In genomic region chr11:73184953-73185671, GRCh38 we compare ENCODE assay signal across 8 cellular contexts. TPM values are rescaled to one million over a fixed set of nuclear protein-coding genes. Genes with fewer than 3 reads are reported as not detected.
DNase-seq lines count a peak whose midpoint lies in the region; ATAC-seq and TF ChIP-seq lines count a peak whose summit lies in the region.

No MANE protein-coding gene starts in this region.

- peaks cover 16% of the 10 kb centered on the region for H3K4me1 ChIP-seq in Karpas-422 (ENCODE audit: low read length)
- peaks cover 19% of the 10 kb centered on the region for H3K4me1 ChIP-seq in SJSA1 (replicated peaks)
- H3K4me1 ChIP-seq in trophoblast cell (ENCODE audit: control insufficient read depth in 1 of 2, insufficient read depth in 2 of 2, low read length in 2 of 2) = peaks cover 8 to 10% of the 10 kb centered on the region in 2 experiments
- peaks cover 25% of the 10 kb centered on the region for H3K4me1 ChIP-seq in vagina

- intact Hi-C loops in vagina (cut with DNase I) = loop anchor here (5.0 to 10.0 kb wide), 2 partner anchors 57 to 100 kb away; no protein-coding TSS in a partner anchor

- H4K20me1 ChIP-seq in Karpas-422 (ENCODE audit: insufficient read depth, low read depth, low read length) = no peaks in the 10 kb centered on the region

- H3K4me2 ChIP-seq in Karpas-422 (ENCODE audit: low read depth, low read length, poor library complexity, severe bottlenecking) = peak overlapping the region; percentile 53
- H3K4me2 ChIP-seq in trophoblast cell (ENCODE audit: low read length) = no peak overlapping the region

- H3K14ac ChIP-seq in trophoblast cell (ENCODE audit: low read length) = no peak overlapping the region

- no peak overlapping the region for H3K27ac Mint-ChIP-seq in activated naive CD4-positive, alpha-beta T cell treated with anti-CD3 and anti-CD28 coated beads, Interleukin-2, amount 10 ng/mL, durations not matched to agents 7 days and 5 days

- H3K36me3 ChIP-seq in Karpas-422 (ENCODE audit: insufficient read depth, low read length) (no peaks in the 10 kb centered on the region), SJSA1 (no peaks in the 10 kb centered on the region), trophoblast cell (ENCODE audit: control insufficient read depth in 1 of 2, insufficient read depth in 2 of 2, low read length in 2 of 2) (no peaks in the 10 kb centered on the region), vagina (no peaks in the 10 kb centered on the region)

- H3K27ac ChIP-seq in Karpas-422 (ENCODE audit: low read length) (no peak overlapping the region), SJSA1 (peak overlapping the region; percentile 24; the same call in 1 of the 2 replicates), trophoblast cell (ENCODE audit: low read depth, low read length) (no peak overlapping the region), vagina (peak overlapping the region; percentile 56)

- CTCF ChIA-PET in activated naive CD4-positive, alpha-beta T cell treated with anti-CD3 and anti-CD28 coated beads, Interleukin-2, amount 10 ng/mL, durations not matched to agents 7 days and 5 days (lab: Charles Lee) = interaction anchor here (1.1 to 4.3 kb wide), 13 partner anchors 8 to 501 kb away, joined by 3 to 62 read pairs (median 6); no protein-coding TSS in a partner anchor

- peak; percentile 48 to 70 (median 65) for TF ChIP-seq CTCF in vagina (IDR thresholded peaks at IDR 0.05)

- no peaks in the 10 kb centered on the region for H3K9me3 ChIP-seq in Karpas-422 (ENCODE audit: low read length)
- no peaks in the 10 kb centered on the region for H3K9me3 ChIP-seq in SJSA1 (replicated peaks)
- H3K9me3 ChIP-seq in trophoblast cell (ENCODE audit: insufficient read depth, low read depth, low read length) = no peaks in the 10 kb centered on the region
- no peaks in the 10 kb centered on the region for H3K9me3 ChIP-seq in vagina

- peak; percentile 73 for DNase-seq in Daoy (ENCODE audit: low read depth)
- peak; percentile 86 for DNase-seq in Karpas-422
- peak; percentile 62 to 65 for DNase-seq in SJSA1 (ENCODE audit: low read depth in 1 of 2, low spot score in 2 of 2)
- DNase-seq in activated naive CD4-positive, alpha-beta T cell treated with anti-CD3 and anti-CD28 coated beads, Interleukin-2, amount 10 ng/mL, durations not matched to agents 7 days and 5 days = peak; percentile 69
- DNase-seq in glomerular visceral epithelial cell (ENCODE audit: extremely low spot score) = peak; percentile 66
- DNase-seq in trophoblast cell = peak; percentile 67 to 83
- DNase-seq in vagina (ENCODE audit: extremely low spot score in 2 of 2) = no peak

- H2AK5ac ChIP-seq in trophoblast cell (ENCODE audit: low read length) = no peak overlapping the region

- peaks cover 2% of the 10 kb centered on the region for H3K79me1 ChIP-seq in trophoblast cell (ENCODE audit: low read length)

- no peak overlapping the region for H2BK120ac ChIP-seq in trophoblast cell (ENCODE audit: insufficient read depth, low read length, poor library complexity)

- no peaks in the 10 kb centered on the region for H3K27me3 ChIP-seq in Karpas-422 (ENCODE audit: low read length)
- H3K27me3 ChIP-seq in SJSA1 (replicated peaks) = no peaks in the 10 kb centered on the region
- H3K27me3 ChIP-seq in trophoblast cell (ENCODE audit: insufficient read depth, low read length) = no peaks in the 10 kb centered on the region
- no peaks in the 10 kb centered on the region for H3K27me3 ChIP-seq in vagina

- H4K12ac ChIP-seq in trophoblast cell (ENCODE audit: low read depth, low read length) = no peak overlapping the region

- H3K4ac ChIP-seq in trophoblast cell (ENCODE audit: low read depth, low read length) = no peak overlapping the region

- peaks cover 50% of the 10 kb centered on the region for H3K27me3 Mint-ChIP-seq in activated naive CD4-positive, alpha-beta T cell treated with anti-CD3 and anti-CD28 coated beads, Interleukin-2, amount 10 ng/mL, durations not matched to agents 7 days and 5 days

- H3K4me3 ChIP-seq in Karpas-422 (ENCODE audit: low read length) (peak overlapping the region; percentile 32; the same call in 1 of the 2 replicates), SJSA1 (no peak overlapping the region), trophoblast cell (ENCODE audit: low read depth, low read length) (no peak overlapping the region), vagina (no peak overlapping the region)

- TF ChIP-seq POLR2A in vagina (IDR thresholded peaks at IDR 0.05) = no peak

- no CpG with 5 or more reads among the region's 18 CpGs for WGBS in trophoblast cell (ENCODE audit: extremely low coverage, insufficient coverage, insufficient read length)

- H3K79me2 ChIP-seq in Karpas-422 (ENCODE audit: low read length) (no peaks in the 10 kb centered on the region), trophoblast cell (ENCODE audit: control insufficient read depth, insufficient read depth, low read length, poor library complexity) (no peaks in the 10 kb centered on the region)

- ATAC-seq in GM21367 (IDR thresholded peaks at IDR 0.05; ENCODE audit: unreplicated experiment) = no peak

- H4K8ac ChIP-seq in trophoblast cell (ENCODE audit: low read depth, low read length) = no peak overlapping the region

- peak overlapping the region; percentile 21 for H4K91ac ChIP-seq in trophoblast cell (ENCODE audit: low read depth, low read length)

- no peaks in the 10 kb centered on the region for H3K9me3 Mint-ChIP-seq in activated naive CD4-positive, alpha-beta T cell treated with anti-CD3 and anti-CD28 coated beads, Interleukin-2, amount 10 ng/mL, durations not matched to agents 7 days and 5 days

- H3K36me3 Mint-ChIP-seq in activated naive CD4-positive, alpha-beta T cell treated with anti-CD3 and anti-CD28 coated beads, Interleukin-2, amount 10 ng/mL, durations not matched to agents 7 days and 5 days = no peaks in the 10 kb centered on the region

- no peaks in the 10 kb centered on the region for H3K9me2 ChIP-seq in Karpas-422 (replicated peaks; ENCODE audit: insufficient read depth, low read length)

- peaks cover 7% of the 10 kb centered on the region for H3K4me1 Mint-ChIP-seq in activated naive CD4-positive, alpha-beta T cell treated with anti-CD3 and anti-CD28 coated beads, Interleukin-2, amount 10 ng/mL, durations not matched to agents 7 days and 5 days

- H2BK5ac ChIP-seq in trophoblast cell (ENCODE audit: low read depth, low read length, poor library complexity) = no peak overlapping the region

- peak overlapping the region; percentile 75; the same call in 1 of the 2 replicates for H2AFZ ChIP-seq in Karpas-422 (ENCODE audit: low read length)
- no peak overlapping the region for H2AFZ ChIP-seq in trophoblast cell (ENCODE audit: insufficient read depth, low read length, poor library complexity)

- H2BK12ac ChIP-seq in trophoblast cell (ENCODE audit: low read length) = peak overlapping the region; percentile 10

- no peak overlapping the region for H3K9ac ChIP-seq in Karpas-422 (ENCODE audit: low read length)
- no peak overlapping the region for H3K9ac ChIP-seq in trophoblast cell (ENCODE audit: low read length)

- no peak overlapping the region for H3K23ac ChIP-seq in trophoblast cell (ENCODE audit: low read length)

- H3K4me3 Mint-ChIP-seq in activated naive CD4-positive, alpha-beta T cell treated with anti-CD3 and anti-CD28 coated beads, Interleukin-2, amount 10 ng/mL, durations not matched to agents 7 days and 5 days = no peak overlapping the region

- no peak overlapping the region for H3K18ac ChIP-seq in trophoblast cell (ENCODE audit: low read length)

RNA-seq across cellular contexts. Expression of gene P2RY2, which starts 33.0 kb away (rescaled TPM):
- 0.74 TPM in 1 of 2 replicates, not detected in the other for total RNA-seq in Daoy (2014; rRNA removed; shearing (Covaris generic))
- total RNA-seq in Karpas-422 (2014; rRNA removed; shearing (Covaris generic); ENCODE audit: low replicate concordance) = not detected in 2 replicates
- total RNA-seq in SJSA1 (2014; rRNA removed; shearing (Covaris generic)) = not detected in 2 replicates
- polyA plus RNA-seq in trophoblast cell (2013) = 4.4 and 4.6 TPM in 2 replicates
- 27.3 TPM for total RNA-seq in vagina

RNA-seq across cellular contexts. Expression of gene FCHSD2, which starts 43.0 kb away (rescaled TPM):
- total RNA-seq in Daoy (2014; rRNA removed; shearing (Covaris generic)) = 4.8 and 7.2 TPM in 2 replicates
- total RNA-seq in Karpas-422 (2014; rRNA removed; shearing (Covaris generic); ENCODE audit: low replicate concordance) = 41.1 and 48.2 TPM in 2 replicates
- total RNA-seq in SJSA1 (2014; rRNA removed; shearing (Covaris generic)) = 5.7 and 13.3 TPM in 2 replicates
- polyA plus RNA-seq in trophoblast cell (2013) = 6.4 and 8.1 TPM in 2 replicates
- total RNA-seq in vagina = 15.7 TPM

Comparison
In these comparisons a context has a peak if more than half of its experiments do, and no peak if none do; other contexts are left out.
1. DNase-seq: peak in Daoy (single experiment), Karpas-422 (single experiment), SJSA1 (2 of 2), activated naive CD4-positive, alpha-beta T cell treated with anti-CD3 and anti-CD28 coated beads, Interleukin-2, amount 10 ng/mL, durations not matched to agents 7 days and 5 days (single experiment), glomerular visceral epithelial cell (single experiment) and trophoblast cell (2 of 2); none in vagina (0 of 2).
2. H3K27ac ChIP-seq: peak in SJSA1 (single experiment) and vagina (single experiment); none in Karpas-422 (single experiment) and trophoblast cell (single experiment).
3. RNA of gene P2RY2, which starts 33.0 kb away (total RNA-seq): 27.3 TPM in vagina (single experiment); 0.74 TPM in Daoy, not detected in Karpas-422 and not detected in SJSA1; every median in the first group is over 10 times any median in the second.